23 cellular contexts compared by ENCODE assay signal in genomic region chr4:151104621-151105020, GRCh38. TPM values are rescaled to one million over a fixed set of nuclear protein-coding genes. Genes with fewer than 3 reads are reported as not detected.
DNase-seq lines count a peak whose midpoint lies in the region; ATAC-seq, FAIRE-seq and TF ChIP-seq lines count a peak whose summit lies in the region.
"Had no signal": no experiment of that assay in that cellular context is flagged by ENCODE, and none has a peak within 500 bp of the region (broad histone marks: within the 10 kb centered on the region; RNA-seq: fewer than 3 reads in every experiment).

No MANE protein-coding gene starts in this region.

- TF ChIP-seq CTCF in activated CD8-positive, alpha-beta T cell treated with anti-CD3 and anti-CD28 coated beads for 36 hours (IDR thresholded peaks at IDR 0.05): no peak
- TF ChIP-seq CTCF in 22Rv1 (IDR thresholded peaks at IDR 0.05) (no peak), Loucy (conservative IDR thresholded peaks at IDR 0.05; ENCODE audit: low read length) (no peak), K562 (IDR thresholded peaks at IDR 0.05 in 2 of 3, conservative IDR thresholded peaks at IDR 0.05 in 1 of 3; ENCODE audit: insufficient read depth in 2 of 3, low read depth in 1 of 3, low read length in 3 of 3) (no peak)

- H3K27me3 ChIP-seq in Loucy (ENCODE audit: insufficient read depth, low read length, poor library complexity, severe bottlenecking) (peaks cover 9% of the 10 kb centered on the region), K562 (ENCODE audit: control insufficient read depth in 2 of 2, insufficient read depth in 2 of 2, low read length in 2 of 2) (no peaks in the 10 kb centered on the region)
- H3K27me3 ChIP-seq: BLaER1, SJSA1 had no signal

- intact Hi-C loops in activated CD8-positive, alpha-beta T cell treated with anti-CD3 and anti-CD28 coated beads for 36 hours (cut with micrococcal nuclease): no loop called here
- intact Hi-C loops in K562 (cut with micrococcal nuclease): no loop called here

- CTCF ChIA-PET in activated CD8-positive, alpha-beta T cell treated with anti-CD3 and anti-CD28 coated beads for 36 hours (lab: Charles Lee): interaction anchor here (4.4 kb wide), 1 partner anchor 13 kb away, joined by 23 read pairs; no protein-coding TSS in a partner anchor
- CTCF ChIA-PET in activated CD8-positive, alpha-beta T cell treated with anti-CD3 and anti-CD28 coated beads, Interleukin-2, amount 10 ng/mL, durations not matched to agents 7 days and 5 days (lab: Charles Lee): interaction anchor here (1.5 to 4.0 kb wide), 2 partner anchors 13 to 237 kb away, joined by 3 to 20 read pairs; no protein-coding TSS in a partner anchor
- CTCF ChIA-PET in K562 (lab: Yijun Ruan, JAX; ENCODE audit: low intra/inter-chr PET ratio): no interaction called here

- DNase-seq in activated CD8-positive, alpha-beta T cell treated with anti-CD3 and anti-CD28 coated beads for 36 hours: no peak
- no peak for DNase-seq in activated CD8-positive, alpha-beta T cell treated with anti-CD3 and anti-CD28 coated beads, Interleukin-2, amount 10 ng/mL, durations not matched to agents 7 days and 5 days
- no peak for DNase-seq in K562 (ENCODE audit: extremely low read depth in 1 of 4, low spot score in 3 of 4)
- DNase-seq in stimulated activated naive CD4-positive, alpha-beta T cell (lab: John Stamatoyannopoulos, UW): no peak
- no peak for DNase-seq in stimulated activated naive B cell treated with anti-CD40 and anti-IgM and Interleukin-4, amounts not matched to agents 10 μg/mL and 1 μg/mL and 100 μg/mL, for 72 hours
- DNase-seq: CD4-positive, CD25-positive, alpha-beta regulatory T cell; H7; KG1; MM.1S; NCI-H2029; NCI-H446; NCI-H524 treated with DMSO at 0.1 percent for 48 hours; NCI-H774; PC-9 had no signal

- no peaks in the 10 kb centered on the region for H3K9me1 ChIP-seq in K562 (ENCODE audit: control insufficient read depth, insufficient read depth, low read length)

- H3K4me3 ChIP-seq in Loucy (ENCODE audit: low read length, poor library complexity, severe bottlenecking): peak overlapping the region; percentile 93
- H3K4me3 ChIP-seq in K562: no peak overlapping the region
- H3K4me3 ChIP-seq: BLaER1, PC-9, SJSA1 had no signal

- TF ChIP-seq POLR2A in K562 (conservative IDR thresholded peaks at IDR 0.05): no peak

- H3K36me3 ChIP-seq in Loucy (ENCODE audit: insufficient read depth, low read length) (peaks cover 69% of the 10 kb centered on the region), K562 (ENCODE audit: control insufficient read depth, insufficient read depth, low read length) (peaks cover 82% of the 10 kb centered on the region)

- H3K4me1 Mint-ChIP-seq in activated CD8-positive, alpha-beta T cell treated with anti-CD3 and anti-CD28 coated beads for 36 hours (ENCODE audit: low read depth): peaks cover 30% of the 10 kb centered on the region
- H3K4me1 Mint-ChIP-seq in activated CD8-positive, alpha-beta T cell treated with anti-CD3 and anti-CD28 coated beads, Interleukin-2, amount 10 ng/mL, durations not matched to agents 7 days and 5 days (ENCODE audit: low read depth): peaks cover 27% of the 10 kb centered on the region
- peaks cover 10 to 32% of the 10 kb centered on the region in 2 donors for H3K4me1 Mint-ChIP-seq in stimulated activated naive B cell treated with anti-CD40 and anti-IgM and Interleukin-4, amounts not matched to agents 10 μg/mL and 1 μg/mL and 100 μg/mL, for 72 hours

- POLR2A ChIA-PET in activated CD8-positive, alpha-beta T cell treated with anti-CD3 and anti-CD28 coated beads for 36 hours (lab: Charles Lee): interaction anchor here (0.8 to 3.0 kb wide), 2 partner anchors 10 to 19 kb away, joined by 4 to 22 read pairs; no protein-coding TSS in a partner anchor
- POLR2A ChIA-PET in activated CD8-positive, alpha-beta T cell treated with anti-CD3 and anti-CD28 coated beads, Interleukin-2, amount 10 ng/mL, durations not matched to agents 7 days and 5 days (lab: Charles Lee): interaction anchor here (0.6 kb wide), 1 partner anchor 143 kb away, joined by 3 read pairs; no protein-coding TSS in a partner anchor
- POLR2A ChIA-PET in K562 (lab: Yijun Ruan, JAX): interaction anchor here (3.4 kb wide), 1 partner anchor 10 kb away, joined by 20 read pairs; no protein-coding TSS in a partner anchor

- H3K4me1 ChIP-seq in Loucy (ENCODE audit: insufficient read depth, low read length, poor library complexity, severe bottlenecking): peaks cover 13% of the 10 kb centered on the region
- H3K4me1 ChIP-seq in K562 (replicated peaks in 1 of 2; ENCODE audit: control insufficient read depth in 2 of 2, insufficient read depth in 2 of 2, low read length in 2 of 2): no peaks in the 10 kb centered on the region

- H3K36me3 Mint-ChIP-seq in activated CD8-positive, alpha-beta T cell treated with anti-CD3 and anti-CD28 coated beads for 36 hours (ENCODE audit: low read depth): peaks cover 73% of the 10 kb centered on the region
- peaks cover 67% of the 10 kb centered on the region for H3K36me3 Mint-ChIP-seq in activated CD8-positive, alpha-beta T cell treated with anti-CD3 and anti-CD28 coated beads, Interleukin-2, amount 10 ng/mL, durations not matched to agents 7 days and 5 days (ENCODE audit: low read depth)
- H3K36me3 Mint-ChIP-seq in stimulated activated naive B cell treated with anti-CD40 and anti-IgM and Interleukin-4, amounts not matched to agents 10 μg/mL and 1 μg/mL and 100 μg/mL, for 72 hours: peaks cover 48 to 65% of the 10 kb centered on the region in 2 donors

- H3K4me2 ChIP-seq in Loucy (ENCODE audit: low read depth, low read length, poor library complexity, severe bottlenecking) (peak overlapping the region; percentile 80), K562 (ENCODE audit: insufficient read depth, low read length) (no peak overlapping the region)
- H3K4me2 ChIP-seq: BLaER1, PC-9 had no signal

- no peaks in the 10 kb centered on the region for H3F3A ChIP-seq in Loucy (ENCODE audit: low read depth)

- H3K9ac ChIP-seq in Loucy (ENCODE audit: low read depth, low read length, poor library complexity, severe bottlenecking) (no peak overlapping the region), K562 (ENCODE audit: insufficient read depth in 1 of 2, low read depth in 2 of 2, low read length in 2 of 2) (no peak overlapping the region)
- H3K9ac ChIP-seq: BLaER1 had no signal

- FAIRE-seq in K562 (lab: Jason Lieb, UNC): no peak
- FAIRE-seq: A204.1, D721Med, GM18507, HTR-8/SVneo had no signal

- TF ChIP-seq RAD21 in K562 (CRISPR knock-in tag; conservative IDR thresholded peaks at IDR 0.05 in 1 of 2, IDR thresholded peaks at IDR 0.05 in 1 of 2): no peak

- H4K20me1 ChIP-seq in Loucy (ENCODE audit: insufficient read depth, low read length, poor library complexity, severe bottlenecking) (peaks cover 76% of the 10 kb centered on the region), K562 (replicated peaks; ENCODE audit: control insufficient read depth, insufficient read depth, low read length) (peaks cover 15% of the 10 kb centered on the region; the same call in 1 of the 2 replicates)

- H3K27ac Mint-ChIP-seq in activated CD8-positive, alpha-beta T cell treated with anti-CD3 and anti-CD28 coated beads for 36 hours: peak overlapping the region; percentile 31
- H3K27ac Mint-ChIP-seq in activated CD8-positive, alpha-beta T cell treated with anti-CD3 and anti-CD28 coated beads, Interleukin-2, amount 10 ng/mL, durations not matched to agents 7 days and 5 days: no peak overlapping the region
- H3K27ac Mint-ChIP-seq in stimulated activated naive B cell treated with anti-CD40 and anti-IgM and Interleukin-4, amounts not matched to agents 10 μg/mL and 1 μg/mL and 100 μg/mL, for 72 hours: no peak overlapping the region

- H2AFZ ChIP-seq in Loucy (ENCODE audit: low read length): no peak overlapping the region
- H2AFZ ChIP-seq in K562 (ENCODE audit: low read depth, low read length): no peak overlapping the region
- H2AFZ ChIP-seq: PC-9 had no signal

- WGBS in K562 (ENCODE audit: insufficient coverage, low coverage, missing lambda C conversion rate): 100% methylated on average over 1 of the region's 1 CpG

- in situ Hi-C loops in K562 (cut with MboI): no loop called here

- no peak for TF ChIP-seq EP300 in K562 (IDR thresholded peaks at IDR 0.05; ENCODE audit: low read length)

- H3K27ac ChIP-seq in 22Rv1: 0 out of 2 replicates have a peak overlapping the region, but pooled peaks have one; percentile 11
- no peak overlapping the region for H3K27ac ChIP-seq in K562 (ENCODE audit: extremely low read depth, low read depth, low read length)
- H3K27ac ChIP-seq: BLaER1, PC-9, SJSA1 had no signal

- no TSS peak for BruUV-seq in K562 (replicated peaks; lab: Mats Ljungman, UMichigan)

- no peaks in the 10 kb centered on the region for H3K27me3 Mint-ChIP-seq in activated CD8-positive, alpha-beta T cell treated with anti-CD3 and anti-CD28 coated beads for 36 hours
- no peaks in the 10 kb centered on the region for H3K27me3 Mint-ChIP-seq in activated CD8-positive, alpha-beta T cell treated with anti-CD3 and anti-CD28 coated beads, Interleukin-2, amount 10 ng/mL, durations not matched to agents 7 days and 5 days (ENCODE audit: low read depth)
- no peaks in the 10 kb centered on the region for H3K27me3 Mint-ChIP-seq in stimulated activated naive B cell treated with anti-CD40 and anti-IgM and Interleukin-4, amounts not matched to agents 10 μg/mL and 1 μg/mL and 100 μg/mL, for 72 hours
- H3K27me3 Mint-ChIP-seq: CD4-positive, CD25-positive, alpha-beta regulatory T cell had no signal

- H3K9me3 Mint-ChIP-seq in activated CD8-positive, alpha-beta T cell treated with anti-CD3 and anti-CD28 coated beads for 36 hours: no peaks in the 10 kb centered on the region
- no peaks in the 10 kb centered on the region for H3K9me3 Mint-ChIP-seq in activated CD8-positive, alpha-beta T cell treated with anti-CD3 and anti-CD28 coated beads, Interleukin-2, amount 10 ng/mL, durations not matched to agents 7 days and 5 days (ENCODE audit: insufficient read depth)
- H3K9me3 Mint-ChIP-seq in stimulated activated naive B cell treated with anti-CD40 and anti-IgM and Interleukin-4, amounts not matched to agents 10 μg/mL and 1 μg/mL and 100 μg/mL, for 72 hours: no peaks in the 10 kb centered on the region

- no peaks in the 10 kb centered on the region for H3K9me2 ChIP-seq in Loucy (replicated peaks; ENCODE audit: low read depth, low read length)

- H3K79me2 ChIP-seq in Loucy (ENCODE audit: insufficient read depth, low read length) (peaks cover 75% of the 10 kb centered on the region), K562 (ENCODE audit: control insufficient read depth, insufficient read depth, low read length) (peaks cover 45% of the 10 kb centered on the region)

- no peak overlapping the region for H3K4me3 Mint-ChIP-seq in activated CD8-positive, alpha-beta T cell treated with anti-CD3 and anti-CD28 coated beads for 36 hours
- H3K4me3 Mint-ChIP-seq in activated CD8-positive, alpha-beta T cell treated with anti-CD3 and anti-CD28 coated beads, Interleukin-2, amount 10 ng/mL, durations not matched to agents 7 days and 5 days: no peak overlapping the region
- H3K4me3 Mint-ChIP-seq in stimulated activated naive B cell treated with anti-CD40 and anti-IgM and Interleukin-4, amounts not matched to agents 10 μg/mL and 1 μg/mL and 100 μg/mL, for 72 hours: no peak overlapping the region

- ATAC-seq in activated CD8-positive, alpha-beta T cell treated with anti-CD3 and anti-CD28 coated beads for 36 hours: no peak
- no peak for ATAC-seq in activated CD8-positive, alpha-beta T cell treated with anti-CD3 and anti-CD28 coated beads, Interleukin-2, amount 10 ng/mL, durations not matched to agents 7 days and 5 days
- ATAC-seq in K562: no peak
- ATAC-seq in stimulated activated naive B cell treated with anti-CD40 and anti-IgM and Interleukin-4, amounts not matched to agents 10 μg/mL and 1 μg/mL and 100 μg/mL, for 72 hours (replicated peaks): no peak
- ATAC-seq: Right ventricle myocardium inferior had no signal

- H3K9me3 ChIP-seq in Loucy (ENCODE audit: insufficient read depth, low read depth, low read length) (no peaks in the 10 kb centered on the region), K562 (replicated peaks; ENCODE audit: control insufficient read depth, insufficient read depth, low read depth, low read length) (no peaks in the 10 kb centered on the region; the same call in 1 of the 2 replicates)
- H3K9me3 ChIP-seq: BLaER1, SJSA1 had no signal

RNA-seq across cellular contexts. Expression of gene RPS3A, which starts 5.2 kb away (rescaled TPM):
- total RNA-seq in activated CD8-positive, alpha-beta T cell treated with anti-CD3 and anti-CD28 coated beads for 36 hours: 1,000 to 10,000 TPM; 3,072 to 3,095 TPM
- total RNA-seq in activated CD8-positive, alpha-beta T cell treated with anti-CD3 and anti-CD28 coated beads, Interleukin-2, amount 10 ng/mL, durations not matched to agents 7 days and 5 days: 1,000 to 10,000 TPM; 1,540 to 1,580 TPM
- total RNA-seq in K562 (2011; cell fraction: chromatin; rRNA removed; ENCODE audit: low replicate concordance): 296 and 420 TPM in 2 replicates
- 433 and 451 TPM in 2 replicates for total RNA-seq in K562 (2011; cell fraction: nucleolus; rRNA removed)
- 773 and 1,562 TPM in 2 replicates for total RNA-seq in K562 (2011; cell fraction: nucleoplasm; rRNA removed)
- total RNA-seq in K562 (2014; rRNA removed): 1,793 and 2,102 TPM in 2 replicates
- 3,891 and 4,298 TPM in 2 replicates for total RNA-seq in K562 (2014; rRNA removed; fragmentation: Illumina TruSeq; extraction: Trizol)
- total RNA-seq in K562 (2015; rRNA removed; fragmentation: Illumina TruSeq; extraction: Trizol): 2,923 and 3,036 TPM in 2 replicates
- 2,407 and 2,649 TPM in 2 replicates for total RNA-seq in K562 (2021)
- 4,895 and 5,488 TPM in 2 replicates for polyA plus RNA-seq in K562 (2011; rRNA removed)
- 887 and 2,354 TPM in 2 replicates for polyA plus RNA-seq in K562 (2011; cell fraction: cytosol; rRNA removed)
- polyA plus RNA-seq in K562 (2011; cell fraction: nucleus; rRNA removed): 570 and 1,423 TPM in 2 replicates
- polyA plus RNA-seq in K562 (2012): 2,139 and 3,584 TPM in 2 replicates
- polyA plus RNA-seq in K562 (2014; fragmentation: Illumina TruSeq; extraction: Trizol): 2,678 and 2,756 TPM in 2 replicates
- polyA plus RNA-seq in K562 (2014; fragmentation: Nextera tagmentation; extraction: Ambion mirVana): 1,000 to 10,000 TPM; 3,558 to 3,768 TPM
- 2,761 and 3,554 TPM in 2 replicates for polyA plus RNA-seq in K562 (2014; rRNA removed)
- polyA minus RNA-seq in K562 (2011; rRNA and poly(A)+ RNA removed): 1,733 and 2,092 TPM in 2 replicates
- 660 and 683 TPM in 2 replicates for polyA minus RNA-seq in K562 (2011; cell fraction: cytosol; rRNA and poly(A)+ RNA removed)
- 140 and 302 TPM in 2 replicates for polyA minus RNA-seq in K562 (2011; cell fraction: nucleus; rRNA and poly(A)+ RNA removed)
